ENCODE assay signal across 17 cellular contexts in genomic region chr22:25080855-25081254, GRCh38.
A peak's percentile ranks its signal among the peaks of the same experiment; 100 is the strongest.
DNase-seq lines count a peak whose midpoint lies in the region; ATAC-seq, FAIRE-seq and TF ChIP-seq lines count a peak whose summit lies in the region.
"Had no signal": no experiment of that assay in that cellular context is flagged by ENCODE, and none has a peak within 500 bp of the region (broad histone marks: within the 10 kb centered on the region; RNA-seq: fewer than 3 reads in every experiment).

No MANE protein-coding gene starts in this region.

- H2AFZ ChIP-seq in trophoblast cell (ENCODE audit: insufficient read depth, low read length, poor library complexity) = no peak overlapping the region
- H2AFZ ChIP-seq in GM23338 = no peak overlapping the region

- H3K4me2 ChIP-seq in trophoblast cell (ENCODE audit: low read length) (no peak overlapping the region), GM23338 (no peak overlapping the region)

- H3K4me1 Mint-ChIP-seq in GM23338 = no peaks in the 10 kb centered on the region

- no peak overlapping the region for H3K4ac ChIP-seq in trophoblast cell (ENCODE audit: low read depth, low read length)

- H2AK5ac ChIP-seq in trophoblast cell (ENCODE audit: low read length) = no peak overlapping the region

- no peak overlapping the region for H3K18ac ChIP-seq in trophoblast cell (ENCODE audit: low read length)

- no peaks in the 10 kb centered on the region for H3K9me3 Mint-ChIP-seq in GM23338
- H3K9me3 Mint-ChIP-seq: CD8-positive, alpha-beta T cell had no signal

- ATAC-seq in GM23338 = no peak
- ATAC-seq in GM19467 (IDR thresholded peaks at IDR 0.05; ENCODE audit: unreplicated experiment) = no peak

- no peaks in the 10 kb centered on the region for H3F3A ChIP-seq in GM23338 (replicated peaks; ENCODE audit: low read depth)

- H3K9me3 ChIP-seq in trophoblast cell (ENCODE audit: insufficient read depth, low read depth, low read length) (no peaks in the 10 kb centered on the region), thyroid gland (no peaks in the 10 kb centered on the region), small intestine (ENCODE audit: control insufficient read depth, low read depth) (no peaks in the 10 kb centered on the region)

- H2BK120ac ChIP-seq in trophoblast cell (ENCODE audit: insufficient read depth, low read length, poor library complexity) = no peak overlapping the region

- no peaks in the 10 kb centered on the region for H3K9me2 ChIP-seq in GM23338 (ENCODE audit: insufficient read depth)

- H3K23ac ChIP-seq in trophoblast cell (ENCODE audit: low read length) = no peak overlapping the region

- no peak overlapping the region for H3K14ac ChIP-seq in trophoblast cell (ENCODE audit: low read length)

- no peaks in the 10 kb centered on the region for H3K36me3 ChIP-seq in trophoblast cell (ENCODE audit: control insufficient read depth in 1 of 2, insufficient read depth in 2 of 2, low read length in 2 of 2)
- H3K36me3 ChIP-seq in thyroid gland = no peaks in the 10 kb centered on the region
- no peaks in the 10 kb centered on the region for H3K36me3 ChIP-seq in GM23338 (ENCODE audit: insufficient read depth)
- H3K36me3 ChIP-seq in small intestine (ENCODE audit: control insufficient read depth in 2 of 2, insufficient read depth in 2 of 2, low read length in 2 of 2) = no peaks in the 10 kb centered on the region

- no peak overlapping the region for H2BK5ac ChIP-seq in trophoblast cell (ENCODE audit: low read depth, low read length, poor library complexity)

- no peak for TF ChIP-seq CTCF in RWPE1 (conservative IDR thresholded peaks at IDR 0.05; ENCODE audit: low read depth)
- no peak for TF ChIP-seq CTCF in coronary artery (IDR thresholded peaks at IDR 0.05)
- no peak for TF ChIP-seq CTCF in thyroid gland (IDR thresholded peaks at IDR 0.05)
- TF ChIP-seq CTCF in GM23338 (conservative IDR thresholded peaks at IDR 0.05; ENCODE audit: low read depth in 2 of 2) = no peak

- no peak for TF ChIP-seq POLR2A in thyroid gland (IDR thresholded peaks at IDR 0.05)

- peaks cover 3% of the 10 kb centered on the region for H3K79me1 ChIP-seq in trophoblast cell (ENCODE audit: low read length)

- no peak overlapping the region for H4K12ac ChIP-seq in trophoblast cell (ENCODE audit: low read depth, low read length)

- CTCF ChIA-PET in RWPE1 (lab: Yijun Ruan, JAX) = interaction anchor here (0.6 to 1.0 kb wide), 2 partner anchors 10 to 121 kb away, joined by 4 read pairs; no protein-coding TSS in a partner anchor

- H3K27me3 ChIP-seq in trophoblast cell (ENCODE audit: insufficient read depth, low read length) (no peaks in the 10 kb centered on the region), thyroid gland (no peaks in the 10 kb centered on the region), GM23338 (ENCODE audit: insufficient read depth) (no peaks in the 10 kb centered on the region), small intestine (ENCODE audit: control insufficient read depth in 2 of 2, insufficient read depth in 2 of 2, low read length in 2 of 2) (no peaks in the 10 kb centered on the region)

- no peaks in the 10 kb centered on the region for H3K36me3 Mint-ChIP-seq in GM23338 (ENCODE audit: low read depth)
- H3K36me3 Mint-ChIP-seq: CD8-positive, alpha-beta T cell had no signal

- H3K27me3 Mint-ChIP-seq in GM23338 (ENCODE audit: insufficient read depth, low read depth, poor library complexity) = peaks cover 4% of the 10 kb centered on the region

- no peak overlapping the region for H2BK12ac ChIP-seq in trophoblast cell (ENCODE audit: low read length)

- H3K27ac Mint-ChIP-seq in GM23338 = no peak overlapping the region
- H3K27ac Mint-ChIP-seq: B cell; CD8-positive, alpha-beta T cell had no signal

- H3K4me1 ChIP-seq in trophoblast cell (ENCODE audit: control insufficient read depth in 1 of 2, insufficient read depth in 2 of 2, low read length in 2 of 2) = peaks cover 10 to 12% of the 10 kb centered on the region in 2 experiments
- peaks cover 33 to 43% of the 10 kb centered on the region in 2 donors for H3K4me1 ChIP-seq in thyroid gland
- no peaks in the 10 kb centered on the region for H3K4me1 ChIP-seq in GM23338 (ENCODE audit: insufficient read depth)
- no peaks in the 10 kb centered on the region for H3K4me1 ChIP-seq in small intestine (ENCODE audit: control insufficient read depth in 2 of 2, insufficient read depth in 1 of 2, low read depth in 1 of 2, low read length in 1 of 2)

- H3K4me3 Mint-ChIP-seq in GM23338 = no peak overlapping the region
- H3K4me3 Mint-ChIP-seq: B cell; CD8-positive, alpha-beta T cell had no signal

- no peak overlapping the region for H4K8ac ChIP-seq in trophoblast cell (ENCODE audit: low read depth, low read length)

- H4K91ac ChIP-seq in trophoblast cell (ENCODE audit: low read depth, low read length) = no peak overlapping the region

- H3K4me3 ChIP-seq in coronary artery (no peak overlapping the region), trophoblast cell (ENCODE audit: low read depth, low read length) (no peak overlapping the region), thyroid gland (replicated peaks in 1 of 3) (no peak overlapping the region), GM23338 (no peak overlapping the region), small intestine (ENCODE audit: low read depth in 1 of 2, low read length in 2 of 2) (no peak overlapping the region)

- H4K20me1 ChIP-seq in GM23338 (replicated peaks; ENCODE audit: insufficient read depth) = no peaks in the 10 kb centered on the region; the same call in 1 of the 2 replicates

- FAIRE-seq in small intestine (lab: Jason Lieb, UNC) = no peak
- FAIRE-seq: A204.1, D721Med, G401.6, GM12892, HTR-8/SVneo had no signal

- no peak overlapping the region for H3K9ac ChIP-seq in trophoblast cell (ENCODE audit: low read length)

- H3K79me2 ChIP-seq in trophoblast cell (ENCODE audit: control insufficient read depth, insufficient read depth, low read length, poor library complexity) (no peaks in the 10 kb centered on the region), GM23338 (replicated peaks; ENCODE audit: insufficient read depth) (no peaks in the 10 kb centered on the region)

- no peak for DNase-seq in RWPE1 (ENCODE audit: low spot score)
- no peak for DNase-seq in coronary artery (ENCODE audit: low spot score)
- peak; percentile 31 to 64 for DNase-seq in trophoblast cell
- no peak for DNase-seq in thyroid gland
- DNase-seq in GM23338 (ENCODE audit: low spot score) = no peak
- DNase-seq in SW480 (ENCODE audit: low spot score) = no peak
- DNase-seq in small intestine = no peak
- DNase-seq: C1 segment of cervical spinal cord, HCEC 1CT had no signal

- H3K27ac ChIP-seq in RWPE1 (peak overlapping the region; percentile 33), coronary artery (peak overlapping the region; percentile 69 to 90), trophoblast cell (ENCODE audit: low read depth, low read length) (no peak overlapping the region), thyroid gland (peak overlapping the region in 2 of 3 donors; percentile 1 to 6), GM23338 (ENCODE audit: low read depth) (no peak overlapping the region), small intestine (ENCODE audit: low read depth in 1 of 2, low read length in 1 of 2) (no peak overlapping the region)

- intact Hi-C loops in thyroid gland (cut with DNase I) = no loop called here

- POLR2A ChIA-PET in RWPE1 (lab: Yijun Ruan, JAX; ENCODE audit: low non-redundant PET) = no interaction called here

- WGBS in trophoblast cell (ENCODE audit: extremely low coverage, insufficient coverage, insufficient read length) = no CpG with 5 or more reads among the region's 3 CpGs
- 87 to 88% methylated on average over 3 of the region's 3 CpGs for WGBS in thyroid gland, 2 donors
- 78 to 90% (median 89%) methylated on average over 3 of the region's 3 CpGs for WGBS in small intestine, 3 donors

TF ChIP-seq in GM23338, 12 proteins besides CTCF, POLR2A, EP300 and RAD21 (continues in another document):
- no peak for TF ChIP-seq JUNB (IDR thresholded peaks at IDR 0.05; ENCODE audit: unreplicated experiment)

Comparison
In these comparisons a context has a peak if more than half of its experiments do, and no peak if none do; other contexts are left out.
1. DNase-seq: peak in trophoblast cell (2 of 2); none in RWPE1 (single experiment), coronary artery (single experiment), thyroid gland (0 of 2), GM23338 (single experiment), SW480 (single experiment) and small intestine (single experiment).
2. H3K27ac ChIP-seq: peak in RWPE1 (single experiment), coronary artery (2 of 2) and thyroid gland (2 of 3); none in trophoblast cell (single experiment), GM23338 (single experiment) and small intestine (0 of 2).